ENCODE assay signal across 11 cellular contexts in genomic region chr14:23008836-23009235, GRCh38. TPM values are rescaled to one million over a fixed set of nuclear protein-coding genes. Genes with fewer than 3 reads are reported as not detected.
DNase-seq lines count a peak whose midpoint lies in the region; ATAC-seq, FAIRE-seq and TF ChIP-seq lines count a peak whose summit lies in the region.
"Had no signal": no experiment of that assay in that cellular context is flagged by ENCODE, and none has a peak within 500 bp of the region (broad histone marks: within the 10 kb centered on the region; RNA-seq: fewer than 3 reads in every experiment).

No MANE protein-coding gene starts in this region.

- no peaks in the 10 kb centered on the region for H3K36me3 ChIP-seq in breast epithelium

- H3K4me1 ChIP-seq in breast epithelium: peaks cover 0 to 5% of the 10 kb centered on the region in 2 donors

- DNase-seq in MCF 10A (ENCODE audit: unreplicated experiment) (no peak), breast epithelium (ENCODE audit: low spot score in 2 of 2) (no peak), NCI-H446 treated with DMSO at 0.1 percent for 48 hours (lab: John Stamatoyannopoulos, UW) (peak; percentile 33), RCC 7860 (ENCODE audit: low spot score) (no peak)
- no peak for DNase-seq in central memory CD4-positive, alpha-beta T cell
- DNase-seq: left cardiac atrium had no signal

- H3K36me3 Mint-ChIP-seq in MCF 10A (ENCODE audit: insufficient read depth, unreplicated experiment) (no peaks in the 10 kb centered on the region), brain (no peaks in the 10 kb centered on the region)

- H3K4me1 Mint-ChIP-seq in MCF 10A (ENCODE audit: insufficient read depth, unreplicated experiment): peaks cover 38% of the 10 kb centered on the region
- H3K4me1 Mint-ChIP-seq in brain: peaks cover 63% of the 10 kb centered on the region

- no peak for ATAC-seq in GM21717 (IDR thresholded peaks at IDR 0.05; ENCODE audit: unreplicated experiment)
- ATAC-seq in GM18502 (IDR thresholded peaks at IDR 0.05; ENCODE audit: poor library complexity, unreplicated experiment): no peak
- ATAC-seq: left cardiac atrium had no signal

- no peaks in the 10 kb centered on the region for H3K9me3 ChIP-seq in breast epithelium

- no peaks in the 10 kb centered on the region for H3K9me3 Mint-ChIP-seq in MCF 10A (ENCODE audit: unreplicated experiment)
- H3K9me3 Mint-ChIP-seq in brain: no peaks in the 10 kb centered on the region

- TF ChIP-seq POLR2A in breast epithelium (IDR thresholded peaks at IDR 0.05): no peak

- no peak for FAIRE-seq in RCC 7860 (lab: Jason Lieb, UNC)
- FAIRE-seq: G401.6, H54 had no signal

- H3K27ac ChIP-seq in breast epithelium: no peak overlapping the region

- TF ChIP-seq CTCF in MCF 10A (IDR thresholded peaks at IDR 0.05; ENCODE audit: unreplicated experiment): no peak
- no peak for TF ChIP-seq CTCF in breast epithelium (IDR thresholded peaks at IDR 0.05)
- no peak for TF ChIP-seq CTCF in brain (conservative IDR thresholded peaks at IDR 0.05)

- no peak overlapping the region for H3K27ac Mint-ChIP-seq in MCF 10A (ENCODE audit: low read depth, unreplicated experiment)
- peak overlapping the region; percentile 18 to 98 (median 86) for H3K27ac Mint-ChIP-seq in brain

- H3K4me3 ChIP-seq in breast epithelium: no peak overlapping the region

- peak overlapping the region; percentile 79 for H3K4me3 Mint-ChIP-seq in MCF 10A (ENCODE audit: unreplicated experiment)
- H3K4me3 Mint-ChIP-seq in brain: peak overlapping the region; percentile 55 to 92 (median 87)

- CTCF ChIA-PET in MCF 10A (lab: Yijun Ruan, JAX): interaction anchor here (0.7 to 4.0 kb wide), 7 partner anchors 9 to 287 kb away, joined by 3 to 65 read pairs (median 6); partner anchors contain the start of gene AJUBA

- no peaks in the 10 kb centered on the region for H3K27me3 Mint-ChIP-seq in MCF 10A (ENCODE audit: insufficient read depth, unreplicated experiment)
- H3K27me3 Mint-ChIP-seq in brain: peaks cover 10% of the 10 kb centered on the region

- POLR2A ChIA-PET in MCF 10A (lab: Yijun Ruan, JAX): interaction anchor here (0.9 to 4.0 kb wide), 7 partner anchors 13 to 396 kb away, joined by 3 to 91 read pairs (median 6); partner anchors contain the start of genes ACIN1, AJUBA, C14orf119 and PRMT5

- no peaks in the 10 kb centered on the region for H3K27me3 ChIP-seq in breast epithelium

- BruUV-seq in MCF 10A (replicated peaks; lab: Mats Ljungman, UMichigan): no TSS peak

- intact Hi-C loops in MCF 10A (cut with micrococcal nuclease): no loop called here
- intact Hi-C loops in breast epithelium (cut with DNase I; ENCODE audit: low total_unique reads): no loop called here

RNA-seq across cellular contexts. Expression of gene C14orf93, which starts 1.1 kb away (rescaled TPM):
- total RNA-seq in MCF 10A (2022): 6.1 and 7.1 TPM in 2 replicates
- total RNA-seq in breast epithelium: 10 to 100 TPM; 10.8 to 24.1 (median 19.4) TPM
- polyA plus RNA-seq in brain (ENCODE audit: insufficient read depth, low read depth, low replicate concordance): 37.3 TPM

RNA-seq across cellular contexts. Expression of gene PSMB5, which starts 25.9 kb away (rescaled TPM):
- total RNA-seq in MCF 10A (2022) (162 and 173 TPM in 2 replicates), breast epithelium (100 to 1,000 TPM; 120 to 144 (median 129) TPM)
- polyA plus RNA-seq in brain (ENCODE audit: insufficient read depth, low read depth, low replicate concordance): 234 TPM

RNA-seq across cellular contexts. Expression of gene AJUBA, which starts 26.5 kb away (rescaled TPM):
- total RNA-seq in MCF 10A (2022): 82.1 and 138 TPM in 2 replicates
- total RNA-seq in breast epithelium: 10 to 100 TPM in 2 of 3 donors, 1 to 10 TPM in 1; 3.2 to 24.0 (median 18.7) TPM
- 0.75 TPM for polyA plus RNA-seq in brain (ENCODE audit: insufficient read depth, low read depth, low replicate concordance)

RNA-seq across cellular contexts. Expression of gene PSMB11, which starts 33.2 kb away (rescaled TPM):
- total RNA-seq in MCF 10A (2022) (not detected in 2 replicates), breast epithelium (not detected)
- not detected for polyA plus RNA-seq in brain (ENCODE audit: insufficient read depth, low read depth, low replicate concordance)
- total RNA-seq: left cardiac atrium had no signal

RNA-seq across cellular contexts. Expression of gene CDH24, which starts 48.5 kb away (rescaled TPM):
- total RNA-seq in MCF 10A (2022): 2.6 and 4.9 TPM in 2 replicates
- total RNA-seq in breast epithelium: 1 to 10 TPM; 2.2 to 5.2 (median 3.2) TPM
- 18.8 TPM for polyA plus RNA-seq in brain (ENCODE audit: insufficient read depth, low read depth, low replicate concordance)
